37 cellular contexts compared by ENCODE assay signal in genomic region chr7:51995780-51996179, GRCh38.
"Had no signal": no experiment of that assay in that cellular context is flagged by ENCODE, and none has a peak within 500 bp of the region (broad histone marks: within the 10 kb centered on the region; RNA-seq: fewer than 3 reads in every experiment).

No MANE protein-coding gene starts in this region.

- H3K4me1 Mint-ChIP-seq: activated CD4-positive, alpha-beta T cell treated with anti-CD3 and anti-CD28 coated beads, Interleukin-2, amount 10 ng/mL, durations not matched to agents 24 days and 14 days; activated naive CD8-positive, alpha-beta T cell treated with anti-CD3 and anti-CD28 coated beads for 36 hours; activated T-helper 17 cell treated with anti-CD3 and anti-CD28 coated beads, Interleukin-2, amount 50 U/mL, for 72 hours; brain; central memory CD8-positive, alpha-beta T cell; WTC11 had no signal

- H3K27ac Mint-ChIP-seq: activated CD4-positive, alpha-beta memory T cell treated with anti-CD3 and anti-CD28 coated beads for 36 hours; activated CD4-positive, alpha-beta T cell treated with anti-CD3 and anti-CD28 coated beads, Interleukin-2, amount 10 ng/mL, durations not matched to agents 24 days and 14 days; activated CD8-positive, alpha-beta T cell treated with anti-CD3 and anti-CD28 coated beads for 36 hours; activated naive CD4-positive, alpha-beta T cell treated with anti-CD3 and anti-CD28 coated beads for 36 hours; activated naive CD4-positive, alpha-beta T cell treated with anti-CD3 and anti-CD28 coated beads, Interleukin-2, amount 50 U/mL, for 72 hours; activated naive CD8-positive, alpha-beta T cell treated with anti-CD3 and anti-CD28 coated beads for 36 hours; activated T-cell treated with anti-CD3 and anti-CD28 coated beads, Interleukin-2, amount 50 U/mL, for 72 hours; activated T-helper 1 cell treated with anti-CD3 and anti-CD28 coated beads, Interleukin-12 subunit alpha, Interleukin-12 subunit beta, Interleukin-2, Interleukin-4 antibody, amounts not matched to agents 30 ng/mL and 10 ng/mL and 1 ng/mL, durations not matched to agents 14 hours and 24 hours and 36 hours; activated T-helper 17 cell treated with anti-CD3 and anti-CD28 coated beads, Interleukin-2, amount 50 U/mL, for 72 hours; brain; T-helper 1 cell treated with Interleukin-12 subunit alpha and Interleukin-12 subunit beta and Interleukin-4 antibody, amounts not matched to agents 30 μg/mL and 1 μg/mL, for 36 hours; T-helper 2 cell treated with Interferon-gamma antibody and Interleukin-4, amounts not matched to agents 5 μg/mL and 100 μg/mL, for 36 hours; WTC11 had no signal

- H3K36me3 ChIP-seq: adrenal gland, ascending aorta, cardiac muscle cell, WERI-Rb-1 had no signal

- DNase-seq: activated CD4-positive, alpha-beta memory T cell treated with anti-CD3 and anti-CD28 coated beads for 36 hours; activated CD4-positive, alpha-beta T cell treated with anti-CD3 and anti-CD28 coated beads for 4 hours; activated CD4-positive, alpha-beta T cell treated with anti-CD3 and anti-CD28 coated beads, Interleukin-2, amount 10 ng/mL, durations not matched to agents 24 days and 14 days; activated CD4-positive, alpha-beta T cell treated with anti-CD3 and anti-CD28 coated beads, Interleukin-2, amount 50 U/mL, for 1 hour; activated CD4-positive, alpha-beta T cell treated with anti-CD3 and anti-CD28 coated beads, Interleukin-2, amount 50 U/mL, for 4 hours; activated CD4-positive, CD25-positive, alpha-beta regulatory T cell treated with anti-CD3 and anti-CD28 coated beads, Interleukin-2, amount 50 U/mL, for 72 hours; activated CD8-positive, alpha-beta memory T cell treated with anti-CD3 and anti-CD28 coated beads, Interleukin-2, amount 50 U/mL, for 4 hours; activated CD8-positive, alpha-beta T cell treated with anti-CD3 and anti-CD28 coated beads for 36 hours; activated effector memory CD4-positive, alpha-beta T cell treated with anti-CD3 and anti-CD28 coated beads, Interleukin-2, amount 50 U/mL, for 16 hours; activated gamma-delta T cell treated with Interleukin-2 at 50 U/mL for 16 hours; activated naive CD4-positive, alpha-beta T cell; activated naive CD4-positive, alpha-beta T cell treated with anti-CD3 and anti-CD28 coated beads for 36 hours; activated naive CD4-positive, alpha-beta T cell treated with anti-CD3 and anti-CD28 coated beads, Interleukin-2, amount 50 U/mL, for 16 hours; activated naive CD8-positive, alpha-beta T cell treated with anti-CD3 and anti-CD28 coated beads for 36 hours; activated T-cell treated with anti-CD3 and anti-CD28 coated beads for 4 hours; activated T-cell treated with anti-CD3 and anti-CD28 coated beads, Interleukin-2, amount 50 U/mL, for 1 hour; activated T-cell treated with anti-CD3 and anti-CD28 coated beads, Interleukin-2, amount 50 U/mL, for 4 hours; activated T-cell treated with anti-CD3 and anti-CD28 coated beads, Interleukin-2, amount 50 U/mL, for 72 hours; adrenal gland; amniotic stem cell; caudate nucleus; cerebellar nuclear complex; SW 1271; T-helper 1 cell; T-helper 2 cell; T-helper 9 cell; WERI-Rb-1 had no signal

- H3K36me3 Mint-ChIP-seq: activated CD4-positive, alpha-beta memory T cell treated with anti-CD3 and anti-CD28 coated beads for 36 hours; activated naive CD8-positive, alpha-beta T cell treated with anti-CD3 and anti-CD28 coated beads for 36 hours; brain had no signal

- H3K27me3 Mint-ChIP-seq: activated CD4-positive, alpha-beta memory T cell treated with anti-CD3 and anti-CD28 coated beads for 36 hours; activated CD4-positive, alpha-beta T cell treated with anti-CD3 and anti-CD28 coated beads, Interleukin-2, amount 10 ng/mL, durations not matched to agents 24 days and 14 days; activated CD8-positive, alpha-beta T cell treated with anti-CD3 and anti-CD28 coated beads for 36 hours; activated naive CD8-positive, alpha-beta T cell treated with anti-CD3 and anti-CD28 coated beads for 36 hours; activated T-helper 17 cell treated with anti-CD3 and anti-CD28 coated beads, Interleukin-2, amount 50 U/mL, for 72 hours; brain; central memory CD8-positive, alpha-beta T cell had no signal

- H3K4me1 ChIP-seq: adrenal gland, ascending aorta had no signal

- H3K27ac ChIP-seq: adrenal gland, ascending aorta, cardiac muscle cell, WERI-Rb-1 had no signal

- ATAC-seq: activated CD8-positive, alpha-beta T cell treated with anti-CD3 and anti-CD28 coated beads for 36 hours; activated naive CD4-positive, alpha-beta T cell treated with anti-CD3 and anti-CD28 coated beads, Interleukin-2, amount 50 U/mL, for 72 hours; activated T-cell treated with anti-CD3 and anti-CD28 coated beads, Interleukin-2, amount 50 U/mL, for 4 hours; activated T-cell treated with anti-CD3 and anti-CD28 coated beads, Interleukin-2, amount 50 U/mL, for 72 hours; activated T-helper 17 cell treated with anti-CD3 and anti-CD28 coated beads, Interleukin-2, amount 50 U/mL, for 72 hours; WTC11 had no signal

- H3K27me3 ChIP-seq: adrenal gland, ascending aorta, cardiac muscle cell had no signal

- H3K4me3 Mint-ChIP-seq: activated CD4-positive, alpha-beta memory T cell treated with anti-CD3 and anti-CD28 coated beads for 36 hours; activated CD4-positive, alpha-beta T cell treated with anti-CD3 and anti-CD28 coated beads, Interleukin-2, amount 10 ng/mL, durations not matched to agents 24 days and 14 days; activated CD8-positive, alpha-beta T cell treated with anti-CD3 and anti-CD28 coated beads for 36 hours; activated naive CD4-positive, alpha-beta T cell treated with anti-CD3 and anti-CD28 coated beads for 36 hours; activated naive CD8-positive, alpha-beta T cell treated with anti-CD3 and anti-CD28 coated beads for 36 hours; activated T-cell treated with anti-CD3 and anti-CD28 coated beads, Interleukin-2, amount 50 U/mL, for 4 hours; activated T-cell treated with anti-CD3 and anti-CD28 coated beads, Interleukin-2, amount 50 U/mL, for 72 hours; activated T-helper 1 cell treated with anti-CD3 and anti-CD28 coated beads, Interleukin-12 subunit alpha, Interleukin-12 subunit beta, Interleukin-2, Interleukin-4 antibody, amounts not matched to agents 30 ng/mL and 10 ng/mL and 1 ng/mL, durations not matched to agents 14 hours and 24 hours and 36 hours; activated T-helper 17 cell treated with anti-CD3 and anti-CD28 coated beads, Interleukin-2, amount 50 U/mL, for 72 hours; brain; central memory CD8-positive, alpha-beta T cell; T-helper 1 cell treated with Interleukin-12 subunit alpha and Interleukin-12 subunit beta and Interleukin-4 antibody, amounts not matched to agents 30 μg/mL and 1 μg/mL, for 36 hours; T-helper 2 cell treated with Interferon-gamma antibody and Interleukin-4, amounts not matched to agents 5 μg/mL and 100 μg/mL, for 36 hours; WTC11 had no signal

- H3K9me3 ChIP-seq: ascending aorta had no signal

- H3K4me3 ChIP-seq: adrenal gland, ascending aorta, cardiac muscle cell had no signal
